1 cellular context compared by ENCODE assay signal in genomic region chr15:28133281-28133680, GRCh38.
TF ChIP-seq lines count a peak whose summit lies in the region.

No MANE protein-coding gene starts in this region.

TF ChIP-seq in IMR-90, 13 proteins besides CTCF, POLR2A, EP300 and RAD21 (continued from another document):
- TF ChIP-seq RCOR1 (IDR thresholded peaks at IDR 0.05; ENCODE audit: insufficient replicate concordance, low read length) (no peak), MAZ (IDR thresholded peaks at IDR 0.05; ENCODE audit: borderline replicate concordance, low read depth, low read length) (no peak), NFE2L2 (IDR thresholded peaks at IDR 0.05; ENCODE audit: low read depth, low read length) (no peak), BHLHE40 (IDR thresholded peaks at IDR 0.05; ENCODE audit: low read depth, low read length) (no peak)
